ENCODE assay signal across 8 cellular contexts in genomic region chr5:1344975-1345838, GRCh38. TPM values are rescaled to one million over a fixed set of nuclear protein-coding genes. Genes with fewer than 3 reads are reported as not detected.
DNase-seq lines count a peak whose midpoint lies in the region; ATAC-seq and TF ChIP-seq lines count a peak whose summit lies in the region.

TSS of gene CLPTM1L (minus strand) at chr5:1345099. CDS start at chr5:1344841, 258 bp downstream.

- H3K9me3 Mint-ChIP-seq in activated CD4-positive, alpha-beta T cell treated with anti-CD3 and anti-CD28 coated beads for 36 hours (ENCODE audit: low read depth), result no peaks in the 10 kb centered on the region
- no peaks in the 10 kb centered on the region for H3K9me3 Mint-ChIP-seq in chondrocyte (ENCODE audit: low read depth)

- peak; percentile 51 for DNase-seq in AG09319 (ENCODE audit: extremely low read depth, low read depth)
- DNase-seq in NCI-H446 (lab: John Stamatoyannopoulos, UW), result peak; percentile 85 to 98
- DNase-seq in activated CD4-positive, alpha-beta T cell treated with anti-CD3 and anti-CD28 coated beads for 36 hours, result peak; percentile 93
- peak; percentile 89 for DNase-seq in chondrocyte (ENCODE audit: low spot score)
- DNase-seq in kidney glomerular epithelial cell (lab: John Stamatoyannopoulos, UW), result peak; percentile 48
- peak; percentile 72 to 85 for DNase-seq in stimulated activated CD4-positive, alpha-beta T cell treated with anti-CD3 and anti-CD28 coated beads, Interleukin-15, amount 100 ng/mL, for 48 hours (ENCODE audit: low read depth in 2 of 2)

- CTCF ChIA-PET in activated CD4-positive, alpha-beta T cell treated with anti-CD3 and anti-CD28 coated beads for 36 hours (lab: Charles Lee), result interaction anchor here (0.5 to 1.5 kb wide), 2 partner anchors 35 to 41 kb away, joined by 3 read pairs; no protein-coding TSS in a partner anchor

- POLR2A ChIA-PET in activated CD4-positive, alpha-beta T cell treated with anti-CD3 and anti-CD28 coated beads for 36 hours (lab: Charles Lee), result interaction anchor here (1.4 kb wide), 1 partner anchor 40 kb away, joined by 3 read pairs; no protein-coding TSS in a partner anchor

- intact Hi-C loops in activated CD4-positive, alpha-beta T cell treated with anti-CD3 and anti-CD28 coated beads for 36 hours (cut with DNase I, micrococcal nuclease), result loop anchor here in 1 of 2 experiments (1.0 to 10.0 kb wide), 10 partner anchors 29 to 870 kb away; partner anchors contain the start of genes BRD9, CEP72, MRPL36 and TERT

- H3K4me1 Mint-ChIP-seq in activated CD4-positive, alpha-beta T cell treated with anti-CD3 and anti-CD28 coated beads for 36 hours, result peaks cover 22% of the 10 kb centered on the region
- peaks cover 21% of the 10 kb centered on the region for H3K4me1 Mint-ChIP-seq in chondrocyte (ENCODE audit: low read depth)

- no peaks in the 10 kb centered on the region for H3K27me3 Mint-ChIP-seq in activated CD4-positive, alpha-beta T cell treated with anti-CD3 and anti-CD28 coated beads for 36 hours
- H3K27me3 Mint-ChIP-seq in chondrocyte (ENCODE audit: low read depth), result peaks cover 2% of the 10 kb centered on the region

- peak within 1 kb of the TSS; percentile 92 for H3K27ac Mint-ChIP-seq in activated CD4-positive, alpha-beta T cell treated with anti-CD3 and anti-CD28 coated beads for 36 hours
- peak within 1 kb of the TSS; percentile 54 for H3K27ac Mint-ChIP-seq in chondrocyte (ENCODE audit: unreplicated experiment)

- peaks cover 24% of the 10 kb centered on the region for H3K36me3 Mint-ChIP-seq in activated CD4-positive, alpha-beta T cell treated with anti-CD3 and anti-CD28 coated beads for 36 hours (ENCODE audit: low read depth)
- peaks cover 7% of the 10 kb centered on the region for H3K36me3 Mint-ChIP-seq in chondrocyte (ENCODE audit: low read depth)

- H3K4me3 Mint-ChIP-seq in activated CD4-positive, alpha-beta T cell treated with anti-CD3 and anti-CD28 coated beads for 36 hours, result peak within 1 kb of the TSS; percentile 94
- H3K4me3 Mint-ChIP-seq in chondrocyte (ENCODE audit: unreplicated experiment), result peak within 1 kb of the TSS; percentile 82

- TF ChIP-seq CTCF in AG09319 (IDR thresholded peaks at IDR 0.05; ENCODE audit: low read depth, low read length), result no peak
- TF ChIP-seq CTCF in chondrocyte (IDR thresholded peaks at IDR 0.05), result no peak

- ATAC-seq in GM19025 (IDR thresholded peaks at IDR 0.05; ENCODE audit: low read depth, unreplicated experiment) (peak; percentile 85), HG03280 (IDR thresholded peaks at IDR 0.05; ENCODE audit: unreplicated experiment) (peak; percentile 79)
- ATAC-seq in activated CD4-positive, alpha-beta T cell treated with anti-CD3 and anti-CD28 coated beads for 36 hours, result peak; percentile 96

RNA-seq across cellular contexts. Expression of gene CLPTM1L, which starts in this region (rescaled TPM):
- 10 to 100 TPM; 62.1 to 62.2 TPM for total RNA-seq in activated CD4-positive, alpha-beta T cell treated with anti-CD3 and anti-CD28 coated beads for 36 hours
- total RNA-seq in chondrocyte, result 75.8 to 108 TPM (median 81.6 TPM) in 3 replicates

Comparison
In these comparisons a context has a peak if more than half of its experiments do, and no peak if none do; other contexts are left out.
1. Peak in every context shown above with its lines: DNase-seq and ATAC-seq.